Comparison of ENCODE assay signal across 8 cellular contexts in genomic region chr19:44913512-44914435, GRCh38. TPM values are rescaled to one million over a fixed set of nuclear protein-coding genes. Genes with fewer than 3 reads are reported as not detected.
DNase-seq lines count a peak whose midpoint lies in the region; ATAC-seq, FAIRE-seq and TF ChIP-seq lines count a peak whose summit lies in the region.
"Not testable (repeated sequence)": the region's sequence is repeated elsewhere in the genome, so short reads cannot be mapped to it uniquely, and the experiment has no call there.
"Had no signal": no experiment of that assay in that cellular context is flagged by ENCODE, and none has a peak within 500 bp of the region (broad histone marks: within the 10 kb centered on the region; RNA-seq: fewer than 3 reads in every experiment).

No MANE protein-coding gene starts in this region.

- H4K20me1 ChIP-seq in BLaER1; Loucy (ENCODE audit: insufficient read depth, low read length, poor library complexity, severe bottlenecking); HepG2 (ENCODE audit: insufficient read depth, low read length): not testable (repeated sequence)

- H3K9me3 Mint-ChIP-seq in activated CD4-positive, alpha-beta T cell treated with anti-CD3 and anti-CD28 coated beads, Interleukin-2, amount 10 ng/mL, durations not matched to agents 24 days and 14 days; central memory CD8-positive, alpha-beta T cell: not testable (repeated sequence)

- POLR2A ChIA-PET in HepG2 (lab: Yijun Ruan, JAX), result interaction anchor here (0.6 to 14.7 kb wide), 15 partner anchors 9 to 62 kb away, joined by 3 to 317 read pairs (median 7); partner anchors contain the start of genes APOC2, APOE, CLPTM1 and TOMM40

- H2AFZ ChIP-seq in Loucy (ENCODE audit: low read length), result peak overlapping the region; percentile 96; the same call in 1 of the 2 replicates
- not testable (repeated sequence) for H2AFZ ChIP-seq in HepG2 (ENCODE audit: low read length)

- not testable (repeated sequence) for BruUV-seq in HepG2 (replicated peaks; lab: Mats Ljungman, UMichigan)

- not testable (repeated sequence) for H3K9me3 ChIP-seq in BLaER1; Loucy (ENCODE audit: insufficient read depth, low read depth, low read length); HepG2 (ENCODE audit: low read length)

- under 1% methylated on average over 23 of the region's 23 CpGs for WGBS in HepG2 (ENCODE audit: low lambda C conversion rate)

- FAIRE-seq in HepG2 (lab: Jason Lieb, UNC), result not testable (repeated sequence)

- not testable (repeated sequence) for TF ChIP-seq CTCF in Loucy (conservative IDR thresholded peaks at IDR 0.05; ENCODE audit: low read length); HepG2 (CRISPR knock-in tag; IDR thresholded peaks at IDR 0.05)

- peaks cover 18% of the 10 kb centered on the region for H3K27me3 Mint-ChIP-seq in activated CD4-positive, alpha-beta T cell treated with anti-CD3 and anti-CD28 coated beads, Interleukin-2, amount 10 ng/mL, durations not matched to agents 24 days and 14 days
- peaks cover 46% of the 10 kb centered on the region for H3K27me3 Mint-ChIP-seq in central memory CD8-positive, alpha-beta T cell

- peak overlapping the region; percentile 79 for H3K9ac ChIP-seq in BLaER1
- H3K9ac ChIP-seq in Loucy (ENCODE audit: low read depth, low read length, poor library complexity, severe bottlenecking), result not testable (repeated sequence)
- H3K9ac ChIP-seq in HepG2 (ENCODE audit: insufficient read depth, low read depth, low read length), result peak overlapping the region; percentile 84

- H3K4me2 ChIP-seq in BLaER1 (peak overlapping the region; percentile 91), HepG2 (ENCODE audit: low read depth, low read length) (peak overlapping the region; percentile 74)
- H3K4me2 ChIP-seq in Loucy (ENCODE audit: low read depth, low read length, poor library complexity, severe bottlenecking), result not testable (repeated sequence)

- not testable (repeated sequence) for H3K27ac ChIP-seq in BLaER1
- H3K27ac ChIP-seq in HepG2 (ENCODE audit: extremely low read length, insufficient read depth, low read length), result peak overlapping the region; percentile 88

- H3K36me3 ChIP-seq in BLaER1; Loucy (ENCODE audit: insufficient read depth, low read length); HepG2 (replicated peaks in 1 of 2; ENCODE audit: control insufficient read depth in 1 of 2, insufficient read depth in 2 of 2, low read length in 2 of 2): not testable (repeated sequence)

- DNase-seq in activated CD4-positive, alpha-beta T cell treated with anti-CD3 and anti-CD28 coated beads, Interleukin-2, amount 10 ng/mL, durations not matched to agents 24 days and 14 days; central memory CD8-positive, alpha-beta T cell (ENCODE audit: low spot score in 2 of 2); HepG2 (ENCODE audit: low spot score); skeletal muscle cell (ENCODE audit: low read depth): not testable (repeated sequence)

- peaks cover 18% of the 10 kb centered on the region for H3K4me1 ChIP-seq in BLaER1
- not testable (repeated sequence) for H3K4me1 ChIP-seq in Loucy (ENCODE audit: insufficient read depth, low read length, poor library complexity, severe bottlenecking)
- peaks cover 66% of the 10 kb centered on the region for H3K4me1 ChIP-seq in HepG2 (ENCODE audit: insufficient read depth, low read length)

- not testable (repeated sequence) for TF ChIP-seq RAD21 in HepG2 (CRISPR knock-in tag; IDR thresholded peaks at IDR 0.05)

- not testable (repeated sequence) for H3F3A ChIP-seq in Loucy (ENCODE audit: low read depth)

- not testable (repeated sequence) for ATAC-seq in central memory CD8-positive, alpha-beta T cell (replicated peaks; ENCODE audit: extremely low read depth, poor library complexity, severe bottlenecking)
- ATAC-seq in HepG2, result peak; percentile 5; the same call in 2 of the 3 replicates

- H3K9me2 ChIP-seq in Loucy (replicated peaks; ENCODE audit: low read depth, low read length), result not testable (repeated sequence)

- H3K4me3 Mint-ChIP-seq in activated CD4-positive, alpha-beta T cell treated with anti-CD3 and anti-CD28 coated beads, Interleukin-2, amount 10 ng/mL, durations not matched to agents 24 days and 14 days, result peak overlapping the region; percentile 97
- H3K4me3 Mint-ChIP-seq in central memory CD8-positive, alpha-beta T cell, result peak overlapping the region; percentile 84

- CTCF ChIA-PET in HepG2 (lab: Yijun Ruan, JAX; ENCODE audit: low intra/inter-chr PET ratio, low total read pairs), result not testable (repeated sequence)

- TF ChIP-seq EP300 in HepG2 (IDR thresholded peaks at IDR 0.05; ENCODE audit: low read depth in 2 of 2, low read length in 2 of 2); HepG2 (CRISPR knock-in tag; IDR thresholded peaks at IDR 0.05; ENCODE audit: borderline replicate concordance): not testable (repeated sequence)

- intact Hi-C loops in activated CD4-positive, alpha-beta T cell treated with anti-CD3 and anti-CD28 coated beads, Interleukin-2, amount 10 ng/mL, durations not matched to agents 24 days and 14 days (cut with micrococcal nuclease); HepG2 (cut with micrococcal nuclease; ENCODE audit: unreplicated experiment): not testable (repeated sequence)

- in situ Hi-C loops in HepG2 (cut with HindIII; ENCODE audit: extremely low pct_ligation_motif_present, low pct_unique_long_range_greater_than_20kb), result loop anchor here (5.0 kb wide), 1 partner anchor 34 kb away; the partner anchor contains the start of gene APOC2

- H3K27me3 ChIP-seq in BLaER1; Loucy (ENCODE audit: insufficient read depth, low read length, poor library complexity, severe bottlenecking); HepG2 (ENCODE audit: control insufficient read depth in 1 of 2, insufficient read depth in 2 of 2, low read length in 2 of 2): not testable (repeated sequence)

- TF ChIP-seq POLR2A in HepG2 (IDR thresholded peaks at IDR 0.05; ENCODE audit: insufficient read depth in 1 of 2, low read depth in 2 of 2, low read length in 2 of 2), result not testable (repeated sequence)

- peak overlapping the region; percentile 95 for H3K27ac Mint-ChIP-seq in activated CD4-positive, alpha-beta T cell treated with anti-CD3 and anti-CD28 coated beads, Interleukin-2, amount 10 ng/mL, durations not matched to agents 24 days and 14 days
- not testable (repeated sequence) for H3K27ac Mint-ChIP-seq in central memory CD8-positive, alpha-beta T cell (ENCODE audit: low read depth)

- H3K36me3 Mint-ChIP-seq in activated CD4-positive, alpha-beta T cell treated with anti-CD3 and anti-CD28 coated beads, Interleukin-2, amount 10 ng/mL, durations not matched to agents 24 days and 14 days (ENCODE audit: low read depth); central memory CD8-positive, alpha-beta T cell (ENCODE audit: insufficient read depth): not testable (repeated sequence)

- H3K4me1 Mint-ChIP-seq in activated CD4-positive, alpha-beta T cell treated with anti-CD3 and anti-CD28 coated beads, Interleukin-2, amount 10 ng/mL, durations not matched to agents 24 days and 14 days, result peaks cover 15% of the 10 kb centered on the region
- peaks cover 11% of the 10 kb centered on the region for H3K4me1 Mint-ChIP-seq in central memory CD8-positive, alpha-beta T cell

- H3K4me3 ChIP-seq in BLaER1 (peak overlapping the region; percentile 68), HepG2 (replicated peaks in 1 of 3; ENCODE audit: insufficient read depth in 1 of 3, low read depth in 2 of 3, low read length in 3 of 3) (peak overlapping the region; percentile 53 to 77 (median 60)), skeletal muscle cell (ENCODE audit: low read depth, low read length) (peak overlapping the region; percentile 49)
- not testable (repeated sequence) for H3K4me3 ChIP-seq in Loucy (ENCODE audit: low read length, poor library complexity, severe bottlenecking)

- not testable (repeated sequence) for H3K79me2 ChIP-seq in Loucy (ENCODE audit: insufficient read depth, low read length)
- peaks cover 19% of the 10 kb centered on the region for H3K79me2 ChIP-seq in HepG2 (ENCODE audit: insufficient read depth, low read length)

RNA-seq across cellular contexts. Expression of gene APOC1, which starts 0.6 kb away (rescaled TPM):
- 1.8 and 2.1 TPM in 2 replicates for total RNA-seq in activated CD4-positive, alpha-beta T cell treated with anti-CD3 and anti-CD28 coated beads, Interleukin-2, amount 10 ng/mL, durations not matched to agents 24 days and 14 days
- total RNA-seq in HepG2 (2016; rRNA removed; fragmentation: Illumina TruSeq; extraction: Trizol), result 417 and 600 TPM in 2 replicates
- total RNA-seq in HepG2 (2016; cell fraction: cytosol; rRNA removed; fragmentation: Illumina TruSeq; extraction: Trizol; ENCODE audit: low read depth), result 534 and 640 TPM in 2 replicates
- total RNA-seq in HepG2 (2016; cell fraction: insoluble cytoplasmic fraction; rRNA removed; fragmentation: Illumina TruSeq; extraction: Trizol), result 415 and 575 TPM in 2 replicates
- 550 and 704 TPM in 2 replicates for total RNA-seq in HepG2 (2016; cell fraction: membrane; rRNA removed; fragmentation: Illumina TruSeq; extraction: Trizol)
- 303 and 371 TPM in 2 replicates for total RNA-seq in HepG2 (2016; cell fraction: nucleus; rRNA removed; fragmentation: Illumina TruSeq; extraction: Trizol)
- 1,235 and 1,480 TPM in 2 replicates for polyA plus RNA-seq in HepG2 (2011; rRNA removed)
- 789 and 856 TPM in 2 replicates for polyA plus RNA-seq in HepG2 (2011; cell fraction: cytosol; rRNA removed)
- 221 and 239 TPM in 2 replicates for polyA plus RNA-seq in HepG2 (2011; cell fraction: nucleus; rRNA removed)
- 609 and 1,000 TPM in 2 replicates for polyA plus RNA-seq in HepG2 (2012)
- 629 and 790 TPM in 2 replicates for polyA plus RNA-seq in HepG2 (2016; cell fraction: cytosol; fragmentation: Illumina TruSeq; extraction: Trizol; ENCODE audit: low read depth)
- polyA plus RNA-seq in HepG2 (2016; cell fraction: insoluble cytoplasmic fraction; fragmentation: Illumina TruSeq; extraction: Trizol; ENCODE audit: low read depth), result 381 and 408 TPM in 2 replicates
- polyA plus RNA-seq in HepG2 (2016; cell fraction: membrane; fragmentation: Illumina TruSeq; extraction: Trizol; ENCODE audit: low read depth), result 501 and 616 TPM in 2 replicates
- polyA plus RNA-seq in HepG2 (2016; cell fraction: nucleus; fragmentation: Illumina TruSeq; extraction: Trizol; ENCODE audit: insufficient read depth, low read depth), result 540 and 648 TPM in 2 replicates
- polyA minus RNA-seq in HepG2 (2011; rRNA and poly(A)+ RNA removed; ENCODE audit: low replicate concordance), result 364 TPM in 1 of 2 replicates, not detected in the other
- 191 and 220 TPM in 2 replicates for polyA minus RNA-seq in HepG2 (2011; cell fraction: cytosol; rRNA and poly(A)+ RNA removed)
- polyA minus RNA-seq in HepG2 (2011; cell fraction: nucleus; rRNA and poly(A)+ RNA removed), result 50.5 and 79.1 TPM in 2 replicates
- total RNA-seq: T-helper 2 cell treated with Interferon-gamma antibody and Interleukin-4, amounts not matched to agents 100 ng/mL and 5 ng/mL, for 36 hours had no signal

RNA-seq across cellular contexts. Expression of gene APOE, which starts 8.2 kb away (rescaled TPM):
- 0.83 and 1.1 TPM in 2 replicates for total RNA-seq in activated CD4-positive, alpha-beta T cell treated with anti-CD3 and anti-CD28 coated beads, Interleukin-2, amount 10 ng/mL, durations not matched to agents 24 days and 14 days
- 458 and 1,328 TPM in 2 replicates for total RNA-seq in HepG2 (2016; rRNA removed; fragmentation: Illumina TruSeq; extraction: Trizol)
- total RNA-seq in HepG2 (2016; cell fraction: cytosol; rRNA removed; fragmentation: Illumina TruSeq; extraction: Trizol; ENCODE audit: low read depth), result 159 and 166 TPM in 2 replicates
- total RNA-seq in HepG2 (2016; cell fraction: insoluble cytoplasmic fraction; rRNA removed; fragmentation: Illumina TruSeq; extraction: Trizol), result 502 and 1,332 TPM in 2 replicates
- total RNA-seq in HepG2 (2016; cell fraction: membrane; rRNA removed; fragmentation: Illumina TruSeq; extraction: Trizol), result 224 and 230 TPM in 2 replicates
- total RNA-seq in HepG2 (2016; cell fraction: nucleus; rRNA removed; fragmentation: Illumina TruSeq; extraction: Trizol), result 800 and 999 TPM in 2 replicates
- polyA plus RNA-seq in HepG2 (2011; rRNA removed), result 1,470 and 1,944 TPM in 2 replicates
- 2,997 and 3,700 TPM in 2 replicates for polyA plus RNA-seq in HepG2 (2011; cell fraction: cytosol; rRNA removed)
- 1,674 and 2,058 TPM in 2 replicates for polyA plus RNA-seq in HepG2 (2011; cell fraction: nucleus; rRNA removed)
- polyA plus RNA-seq in HepG2 (2012), result 709 and 938 TPM in 2 replicates
- polyA plus RNA-seq in HepG2 (2016; cell fraction: cytosol; fragmentation: Illumina TruSeq; extraction: Trizol; ENCODE audit: low read depth), result 177 and 191 TPM in 2 replicates
- 450 and 491 TPM in 2 replicates for polyA plus RNA-seq in HepG2 (2016; cell fraction: insoluble cytoplasmic fraction; fragmentation: Illumina TruSeq; extraction: Trizol; ENCODE audit: low read depth)
- polyA plus RNA-seq in HepG2 (2016; cell fraction: membrane; fragmentation: Illumina TruSeq; extraction: Trizol; ENCODE audit: low read depth), result 185 and 190 TPM in 2 replicates
- polyA plus RNA-seq in HepG2 (2016; cell fraction: nucleus; fragmentation: Illumina TruSeq; extraction: Trizol; ENCODE audit: insufficient read depth, low read depth), result 1,533 and 1,741 TPM in 2 replicates
- 0.40 and 224 TPM in 2 replicates for polyA minus RNA-seq in HepG2 (2011; rRNA and poly(A)+ RNA removed; ENCODE audit: low replicate concordance)
- 272 and 395 TPM in 2 replicates for polyA minus RNA-seq in HepG2 (2011; cell fraction: cytosol; rRNA and poly(A)+ RNA removed)
- 73.5 and 101 TPM in 2 replicates for polyA minus RNA-seq in HepG2 (2011; cell fraction: nucleus; rRNA and poly(A)+ RNA removed)

RNA-seq across cellular contexts. Expression of gene TOMM40, which starts 22.7 kb away (rescaled TPM):
- total RNA-seq in activated CD4-positive, alpha-beta T cell treated with anti-CD3 and anti-CD28 coated beads, Interleukin-2, amount 10 ng/mL, durations not matched to agents 24 days and 14 days, result 208 and 213 TPM in 2 replicates
- 84.5 and 110 TPM in 2 replicates for total RNA-seq in HepG2 (2016; rRNA removed; fragmentation: Illumina TruSeq; extraction: Trizol)
- total RNA-seq in HepG2 (2016; cell fraction: cytosol; rRNA removed; fragmentation: Illumina TruSeq; extraction: Trizol; ENCODE audit: low read depth), result 53.8 and 61.2 TPM in 2 replicates
- total RNA-seq in HepG2 (2016; cell fraction: insoluble cytoplasmic fraction; rRNA removed; fragmentation: Illumina TruSeq; extraction: Trizol), result 80.8 and 107 TPM in 2 replicates
- 83.6 and 90.9 TPM in 2 replicates for total RNA-seq in HepG2 (2016; cell fraction: membrane; rRNA removed; fragmentation: Illumina TruSeq; extraction: Trizol)
- 53.3 and 59.8 TPM in 2 replicates for total RNA-seq in HepG2 (2016; cell fraction: nucleus; rRNA removed; fragmentation: Illumina TruSeq; extraction: Trizol)
- 72.0 and 80.8 TPM in 2 replicates for polyA plus RNA-seq in HepG2 (2011; rRNA removed)
- 70.1 and 101 TPM in 2 replicates for polyA plus RNA-seq in HepG2 (2011; cell fraction: cytosol; rRNA removed)
- polyA plus RNA-seq in HepG2 (2011; cell fraction: nucleus; rRNA removed), result 86.1 and 90.7 TPM in 2 replicates
- 50.6 and 56.9 TPM in 2 replicates for polyA plus RNA-seq in HepG2 (2012)
- polyA plus RNA-seq in HepG2 (2016; cell fraction: cytosol; fragmentation: Illumina TruSeq; extraction: Trizol; ENCODE audit: low read depth), result 78.5 and 80.1 TPM in 2 replicates
- polyA plus RNA-seq in HepG2 (2016; cell fraction: insoluble cytoplasmic fraction; fragmentation: Illumina TruSeq; extraction: Trizol; ENCODE audit: low read depth), result 123 and 139 TPM in 2 replicates
- polyA plus RNA-seq in HepG2 (2016; cell fraction: membrane; fragmentation: Illumina TruSeq; extraction: Trizol; ENCODE audit: low read depth), result 85.7 and 87.8 TPM in 2 replicates
- polyA plus RNA-seq in HepG2 (2016; cell fraction: nucleus; fragmentation: Illumina TruSeq; extraction: Trizol; ENCODE audit: insufficient read depth, low read depth), result 130 and 133 TPM in 2 replicates
- 89.9 and 116 TPM in 2 replicates for polyA minus RNA-seq in HepG2 (2011; rRNA and poly(A)+ RNA removed; ENCODE audit: low replicate concordance)
- polyA minus RNA-seq in HepG2 (2011; cell fraction: cytosol; rRNA and poly(A)+ RNA removed), result 25.4 and 31.5 TPM in 2 replicates
- polyA minus RNA-seq in HepG2 (2011; cell fraction: nucleus; rRNA and poly(A)+ RNA removed), result 14.4 and 14.8 TPM in 2 replicates

RNA-seq across cellular contexts. Expression of gene APOC4, which starts 28.3 kb away (rescaled TPM):
- total RNA-seq in activated CD4-positive, alpha-beta T cell treated with anti-CD3 and anti-CD28 coated beads, Interleukin-2, amount 10 ng/mL, durations not matched to agents 24 days and 14 days, result not detected in 2 replicates
- total RNA-seq in HepG2 (2016; rRNA removed; fragmentation: Illumina TruSeq; extraction: Trizol), result 0.46 TPM in 1 of 2 replicates, not detected in the other
- 0.79 TPM in 1 of 2 replicates, not detected in the other for total RNA-seq in HepG2 (2016; cell fraction: cytosol; rRNA removed; fragmentation: Illumina TruSeq; extraction: Trizol; ENCODE audit: low read depth)
- total RNA-seq in HepG2 (2016; cell fraction: insoluble cytoplasmic fraction; rRNA removed; fragmentation: Illumina TruSeq; extraction: Trizol), result 1.1 TPM in 1 of 2 replicates, not detected in the other
- total RNA-seq in HepG2 (2016; cell fraction: membrane; rRNA removed; fragmentation: Illumina TruSeq; extraction: Trizol), result 0.49 and 0.72 TPM in 2 replicates
- not detected in 2 replicates for total RNA-seq in HepG2 (2016; cell fraction: nucleus; rRNA removed; fragmentation: Illumina TruSeq; extraction: Trizol)
- polyA plus RNA-seq in HepG2 (2011; rRNA removed), result not detected in 2 replicates
- not detected in 2 replicates for polyA plus RNA-seq in HepG2 (2011; cell fraction: cytosol; rRNA removed)
- polyA plus RNA-seq in HepG2 (2011; cell fraction: nucleus; rRNA removed), result not detected in 2 replicates
- not detected in 2 replicates for polyA plus RNA-seq in HepG2 (2012)
- 0.45 and 0.79 TPM in 2 replicates for polyA plus RNA-seq in HepG2 (2016; cell fraction: cytosol; fragmentation: Illumina TruSeq; extraction: Trizol; ENCODE audit: low read depth)
- polyA plus RNA-seq in HepG2 (2016; cell fraction: insoluble cytoplasmic fraction; fragmentation: Illumina TruSeq; extraction: Trizol; ENCODE audit: low read depth), result not detected in 2 replicates
- 0.41 TPM in 1 of 2 replicates, not detected in the other for polyA plus RNA-seq in HepG2 (2016; cell fraction: membrane; fragmentation: Illumina TruSeq; extraction: Trizol; ENCODE audit: low read depth)
- not detected in 2 replicates for polyA plus RNA-seq in HepG2 (2016; cell fraction: nucleus; fragmentation: Illumina TruSeq; extraction: Trizol; ENCODE audit: insufficient read depth, low read depth)
- polyA minus RNA-seq in HepG2 (2011; rRNA and poly(A)+ RNA removed; ENCODE audit: low replicate concordance), result not detected in 2 replicates
- not detected in 2 replicates for polyA minus RNA-seq in HepG2 (2011; cell fraction: cytosol; rRNA and poly(A)+ RNA removed)
- not detected in 2 replicates for polyA minus RNA-seq in HepG2 (2011; cell fraction: nucleus; rRNA and poly(A)+ RNA removed)
- total RNA-seq: cardiac muscle cell; T-helper 2 cell treated with Interferon-gamma antibody and Interleukin-4, amounts not matched to agents 100 ng/mL and 5 ng/mL, for 36 hours had no signal
- polyA plus RNA-seq: cardiac muscle cell had no signal

RNA-seq across cellular contexts. Expression of gene APOC2, which starts 32.1 kb away (rescaled TPM):
- not detected in 2 replicates for total RNA-seq in activated CD4-positive, alpha-beta T cell treated with anti-CD3 and anti-CD28 coated beads, Interleukin-2, amount 10 ng/mL, durations not matched to agents 24 days and 14 days
- total RNA-seq in HepG2 (2016; rRNA removed; fragmentation: Illumina TruSeq; extraction: Trizol), result 276 and 407 TPM in 2 replicates
- total RNA-seq in HepG2 (2016; cell fraction: cytosol; rRNA removed; fragmentation: Illumina TruSeq; extraction: Trizol; ENCODE audit: low read depth), result 212 and 282 TPM in 2 replicates
- 251 and 383 TPM in 2 replicates for total RNA-seq in HepG2 (2016; cell fraction: insoluble cytoplasmic fraction; rRNA removed; fragmentation: Illumina TruSeq; extraction: Trizol)
- 259 and 332 TPM in 2 replicates for total RNA-seq in HepG2 (2016; cell fraction: membrane; rRNA removed; fragmentation: Illumina TruSeq; extraction: Trizol)
- 222 and 283 TPM in 2 replicates for total RNA-seq in HepG2 (2016; cell fraction: nucleus; rRNA removed; fragmentation: Illumina TruSeq; extraction: Trizol)
- 1,401 and 1,802 TPM in 2 replicates for polyA plus RNA-seq in HepG2 (2011; rRNA removed)
- polyA plus RNA-seq in HepG2 (2011; cell fraction: cytosol; rRNA removed), result 1,265 and 1,297 TPM in 2 replicates
- polyA plus RNA-seq in HepG2 (2011; cell fraction: nucleus; rRNA removed), result 293 and 474 TPM in 2 replicates
- 632 and 749 TPM in 2 replicates for polyA plus RNA-seq in HepG2 (2012)
- polyA plus RNA-seq in HepG2 (2016; cell fraction: cytosol; fragmentation: Illumina TruSeq; extraction: Trizol; ENCODE audit: low read depth), result 426 and 489 TPM in 2 replicates
- polyA plus RNA-seq in HepG2 (2016; cell fraction: insoluble cytoplasmic fraction; fragmentation: Illumina TruSeq; extraction: Trizol; ENCODE audit: low read depth), result 402 and 416 TPM in 2 replicates
- polyA plus RNA-seq in HepG2 (2016; cell fraction: membrane; fragmentation: Illumina TruSeq; extraction: Trizol; ENCODE audit: low read depth), result 440 and 475 TPM in 2 replicates
- 666 and 708 TPM in 2 replicates for polyA plus RNA-seq in HepG2 (2016; cell fraction: nucleus; fragmentation: Illumina TruSeq; extraction: Trizol; ENCODE audit: insufficient read depth, low read depth)
- polyA minus RNA-seq in HepG2 (2011; rRNA and poly(A)+ RNA removed; ENCODE audit: low replicate concordance), result 342 TPM in 1 of 2 replicates, not detected in the other
- polyA minus RNA-seq in HepG2 (2011; cell fraction: cytosol; rRNA and poly(A)+ RNA removed), result 188 and 260 TPM in 2 replicates
- polyA minus RNA-seq in HepG2 (2011; cell fraction: nucleus; rRNA and poly(A)+ RNA removed), result 75.2 and 130 TPM in 2 replicates
- total RNA-seq: cardiac muscle cell; T-helper 2 cell treated with Interferon-gamma antibody and Interleukin-4, amounts not matched to agents 100 ng/mL and 5 ng/mL, for 36 hours had no signal

Comparison
In these comparisons a context has a peak if more than half of its experiments do, and no peak if none do; other contexts are left out.
1. RNA of gene APOC1, which starts 0.6 kb away (total RNA-seq): 303 to 704 TPM in HepG2; 1.8 to 2.1 TPM in activated CD4-positive, alpha-beta T cell treated with anti-CD3 and anti-CD28 coated beads, Interleukin-2, amount 10 ng/mL, durations not matched to agents 24 days and 14 days; every median in the first group is over 10 times any median in the second.
2. RNA of gene APOE, which starts 8.2 kb away (total RNA-seq): 159 to 1,332 TPM in HepG2; 0.83 to 1.1 TPM in activated CD4-positive, alpha-beta T cell treated with anti-CD3 and anti-CD28 coated beads, Interleukin-2, amount 10 ng/mL, durations not matched to agents 24 days and 14 days; every median in the first group is over 10 times any median in the second.